In the genomic region with DNA sequence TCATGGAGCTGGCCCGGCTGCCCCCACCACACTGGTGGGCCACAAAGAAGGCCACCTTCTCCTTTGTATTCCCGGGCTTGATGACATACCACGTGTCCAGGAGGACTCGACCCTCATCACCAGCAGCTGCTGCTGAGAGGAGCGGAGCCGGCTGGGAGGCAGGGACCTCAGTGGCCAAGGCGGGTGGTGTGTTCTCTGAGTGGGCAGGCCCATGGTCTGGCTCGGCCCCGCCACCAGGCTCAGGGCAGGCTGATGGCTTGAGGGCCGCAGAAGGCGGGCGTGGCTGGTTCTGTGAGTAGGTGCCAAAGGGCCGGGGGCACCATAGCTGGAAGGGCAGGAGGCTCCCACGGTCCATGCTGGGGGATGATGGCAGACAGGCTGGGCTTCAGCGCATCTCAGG, we compare ENCODE assay signal across 1 cellular context.
TF ChIP-seq lines count a peak whose summit lies in the region.

No MANE protein-coding gene starts in this region.

TF ChIP-seq in H1, 55 proteins besides CTCF, POLR2A, EP300 and RAD21:
- TF ChIP-seq CEBPB (IDR thresholded peaks at IDR 0.05; ENCODE audit: low read depth, low read length) (no peak), SP4 (IDR thresholded peaks at IDR 0.05; ENCODE audit: low read length) (no peak), SIRT6 (IDR thresholded peaks at IDR 0.05; ENCODE audit: low read length) (no peak), EZH2 (IDR thresholded peaks at IDR 0.05; ENCODE audit: low read depth, low read length, severe bottlenecking) (no peak), MAX (IDR thresholded peaks at IDR 0.05) (no peak), JUN (IDR thresholded peaks at IDR 0.05; ENCODE audit: low read depth, low read length) (no peak), RFX5 (IDR thresholded peaks at IDR 0.05; ENCODE audit: borderline replicate concordance, low read depth, low read length) (no peak)
